Comparison of ENCODE assay signal across 15 cellular contexts in genomic region chr16:66984902-66985311, GRCh38. TPM values are rescaled to one million over a fixed set of nuclear protein-coding genes. Genes with fewer than 3 reads are reported as not detected.
DNase-seq lines count a peak whose midpoint lies in the region; ATAC-seq and TF ChIP-seq lines count a peak whose summit lies in the region.
"Had no signal": no experiment of that assay in that cellular context is flagged by ENCODE, and none has a peak within 500 bp of the region (broad histone marks: within the 10 kb centered on the region; RNA-seq: fewer than 3 reads in every experiment).

No MANE protein-coding gene starts in this region.

- no peaks in the 10 kb centered on the region for H3K27me3 ChIP-seq in naive thymus-derived CD4-positive, alpha-beta T cell (ENCODE audit: control insufficient read depth in 2 of 2, insufficient read depth in 2 of 2, low read length in 2 of 2)
- H3K27me3 ChIP-seq: right atrium auricular region, suprapubic skin had no signal

- H3K4me3 Mint-ChIP-seq in activated T-cell treated with anti-CD3 and anti-CD28 coated beads, Interleukin-2, amount 50 U/mL, for 24 hours: no peak overlapping the region
- H3K4me3 Mint-ChIP-seq in naive thymus-derived CD4-positive, alpha-beta T cell: peak overlapping the region in 4 of 10 donors; percentile 6 to 58 (median 22)
- no peak overlapping the region for H3K4me3 Mint-ChIP-seq in CD14-positive monocyte

- H3K4me1 Mint-ChIP-seq in activated T-cell treated with anti-CD3 and anti-CD28 coated beads, Interleukin-2, amount 50 U/mL, for 24 hours (ENCODE audit: low read depth): peaks cover 52% of the 10 kb centered on the region
- H3K4me1 Mint-ChIP-seq in naive thymus-derived CD4-positive, alpha-beta T cell: peaks cover 6 to 67% (median 17%) of the 10 kb centered on the region in 7 donors
- H3K4me1 Mint-ChIP-seq in CD14-positive monocyte: no peaks in the 10 kb centered on the region

- H3K4me3 ChIP-seq in naive thymus-derived CD4-positive, alpha-beta T cell (ENCODE audit: low read length): no peak overlapping the region
- H3K4me3 ChIP-seq: right atrium auricular region, suprapubic skin had no signal

- no peaks in the 10 kb centered on the region for H3K36me3 ChIP-seq in naive thymus-derived CD4-positive, alpha-beta T cell (ENCODE audit: control insufficient read depth in 2 of 3, insufficient read depth in 3 of 3, low read length in 3 of 3)
- H3K36me3 ChIP-seq: right atrium auricular region, suprapubic skin had no signal

- H3K4me1 ChIP-seq in naive thymus-derived CD4-positive, alpha-beta T cell (ENCODE audit: control insufficient read depth in 2 of 2, insufficient read depth in 2 of 2, low read length in 2 of 2): peaks cover 17 to 18% of the 10 kb centered on the region in 2 donors
- H3K4me1 ChIP-seq: right atrium auricular region had no signal

- H3K36me3 Mint-ChIP-seq in activated T-cell treated with anti-CD3 and anti-CD28 coated beads, Interleukin-2, amount 50 U/mL, for 24 hours (ENCODE audit: low read depth): peaks cover 2% of the 10 kb centered on the region
- H3K36me3 Mint-ChIP-seq in naive thymus-derived CD4-positive, alpha-beta T cell: peaks cover 0 to 18% (median 0%) of the 10 kb centered on the region in 5 donors
- no peaks in the 10 kb centered on the region for H3K36me3 Mint-ChIP-seq in CD14-positive monocyte

- CTCF ChIA-PET in naive thymus-derived CD4-positive, alpha-beta T cell (lab: Charles Lee): interaction anchor here (1.0 to 1.5 kb wide), 2 partner anchors 9 to 167 kb away, joined by 3 to 5 read pairs; no protein-coding TSS in a partner anchor

- no peak for TF ChIP-seq CTCF in CD14-positive monocyte (IDR thresholded peaks at IDR 0.05)

- peak; percentile 26 for ATAC-seq in naive thymus-derived CD4-positive, alpha-beta T cell
- ATAC-seq in HG03095 (IDR thresholded peaks at IDR 0.05; ENCODE audit: unreplicated experiment) (no peak), GM21576 (IDR thresholded peaks at IDR 0.05; ENCODE audit: unreplicated experiment) (no peak)

- H3K9me3 Mint-ChIP-seq in activated T-cell treated with anti-CD3 and anti-CD28 coated beads, Interleukin-2, amount 50 U/mL, for 24 hours: no peaks in the 10 kb centered on the region
- H3K9me3 Mint-ChIP-seq in naive thymus-derived CD4-positive, alpha-beta T cell: peaks cover 0 to 1% (median 0%) of the 10 kb centered on the region in 11 donors
- H3K9me3 Mint-ChIP-seq in CD14-positive monocyte: no peaks in the 10 kb centered on the region

- no peaks in the 10 kb centered on the region for H3K27me3 Mint-ChIP-seq in activated T-cell treated with anti-CD3 and anti-CD28 coated beads, Interleukin-2, amount 50 U/mL, for 24 hours
- no peaks in the 10 kb centered on the region for H3K27me3 Mint-ChIP-seq in naive thymus-derived CD4-positive, alpha-beta T cell
- peaks cover 5 to 6% (median 6%) of the 10 kb centered on the region in 3 donors for H3K27me3 Mint-ChIP-seq in CD14-positive monocyte (ENCODE audit: low read depth in 3 of 3)

- no peaks in the 10 kb centered on the region for H3K9me3 ChIP-seq in naive thymus-derived CD4-positive, alpha-beta T cell (ENCODE audit: control insufficient read depth in 2 of 3, low read length in 3 of 3)
- H3K9me3 ChIP-seq: right atrium auricular region, suprapubic skin had no signal

- POLR2A ChIA-PET in naive thymus-derived CD4-positive, alpha-beta T cell (lab: Charles Lee): interaction anchor here (1.6 kb wide), 1 partner anchor 44 kb away, joined by 4 read pairs; the partner anchor contains the start of gene CBFB

- intact Hi-C loops in naive thymus-derived CD4-positive, alpha-beta T cell (cut with micrococcal nuclease): loop anchor here in 1 of 2 donors (1.0 to 2.0 kb wide), 2 partner anchors 15 to 174 kb away; partner anchors contain the start of genes FBXL8 and TRADD
- intact Hi-C loops in CD14-positive monocyte (cut with micrococcal nuclease): no loop called here

- H3K27ac Mint-ChIP-seq in activated T-cell treated with anti-CD3 and anti-CD28 coated beads, Interleukin-2, amount 50 U/mL, for 24 hours: peak overlapping the region; percentile 100
- H3K27ac Mint-ChIP-seq in naive thymus-derived CD4-positive, alpha-beta T cell: peak overlapping the region; percentile 48 to 98 (median 83)
- H3K27ac Mint-ChIP-seq in CD14-positive monocyte: no peak overlapping the region

- H3K27ac ChIP-seq in naive thymus-derived CD4-positive, alpha-beta T cell (ENCODE audit: low read depth, low read length): peak overlapping the region; percentile 53
- H3K27ac ChIP-seq: right atrium auricular region, suprapubic skin had no signal

- peak; percentile 62 for DNase-seq in activated CD4-positive, CD25-positive, alpha-beta regulatory T cell treated with anti-CD3 and anti-CD28 coated beads, Interleukin-2, amount 50 U/mL, for 72 hours
- DNase-seq in activated T-cell treated with anti-CD3 and anti-CD28 coated beads, Interleukin-2, amount 50 U/mL, for 24 hours: peak; percentile 81
- DNase-seq in naive thymus-derived CD4-positive, alpha-beta T cell: peak in 1 of 9 donors; percentile 70
- DNase-seq in stimulated activated CD8-positive, alpha-beta memory T cell treated with anti-CD3 and anti-CD28 coated beads, Interleukin-7, amount 100 ng/mL, for 4 hours (ENCODE audit: low read depth in 2 of 2): peak; percentile 55 to 68
- no peak for DNase-seq in CD14-positive monocyte (ENCODE audit: low spot score)
- DNase-seq in NCI-H774 (lab: John Stamatoyannopoulos, UW): no peak
- DNase-seq: GOT3, kidney glomerular epithelial cell, NCI-H1105 treated with DMSO at 0.1 percent for 48 hours, NCI-H526, SHP77 had no signal

RNA-seq across cellular contexts. Expression of gene CES4A, which starts 3.5 kb away (rescaled TPM):
- 10 to 100 TPM; 17.2 to 53.8 (median 20.8) TPM for total RNA-seq in naive thymus-derived CD4-positive, alpha-beta T cell
- polyA plus RNA-seq in naive thymus-derived CD4-positive, alpha-beta T cell: 1 to 10 TPM; 5.1 to 7.6 TPM
- 1 to 10 TPM; 3.3 to 4.1 TPM for polyA plus RNA-seq in CD14-positive monocyte

RNA-seq across cellular contexts. Expression of gene CES3, which starts 23.8 kb away (rescaled TPM):
- total RNA-seq in naive thymus-derived CD4-positive, alpha-beta T cell: 10 to 100 TPM in 1 of 5 experiments, under 1 TPM in 3, not detected in 1; 0.32 to 11.5 (median 0.77) TPM
- polyA plus RNA-seq in naive thymus-derived CD4-positive, alpha-beta T cell: not detected
- not detected for polyA plus RNA-seq in CD14-positive monocyte

RNA-seq across cellular contexts. Expression of gene CBFB, which starts 44.0 kb away (rescaled TPM):
- 100 to 1,000 TPM in 1 of 5 experiments, 10 to 100 TPM in 4; 75.4 to 223 (median 94.4) TPM for total RNA-seq in naive thymus-derived CD4-positive, alpha-beta T cell
- 10 to 100 TPM; 53.2 to 56.3 TPM for polyA plus RNA-seq in naive thymus-derived CD4-positive, alpha-beta T cell
- polyA plus RNA-seq in CD14-positive monocyte: 10 to 100 TPM; 28.3 to 45.4 TPM

RNA-seq across cellular contexts. Expression of gene CES2, which starts 49.6 kb away (rescaled TPM):
- total RNA-seq in naive thymus-derived CD4-positive, alpha-beta T cell: 10 to 100 TPM; 40.5 to 64.7 (median 55.3) TPM
- 10 to 100 TPM; 29.2 to 43.6 TPM for polyA plus RNA-seq in naive thymus-derived CD4-positive, alpha-beta T cell
- polyA plus RNA-seq in CD14-positive monocyte: 10 to 100 TPM; 14.0 to 23.2 TPM

RNA-seq across cellular contexts. Expression of gene CIAO2B, which starts 50.7 kb away (rescaled TPM):
- 100 to 1,000 TPM in 1 of 5 experiments, 10 to 100 TPM in 4; 47.0 to 116 (median 58.5) TPM for total RNA-seq in naive thymus-derived CD4-positive, alpha-beta T cell
- 10 to 100 TPM; 89.0 to 93.4 TPM for polyA plus RNA-seq in naive thymus-derived CD4-positive, alpha-beta T cell
- polyA plus RNA-seq in CD14-positive monocyte: 100 to 1,000 TPM; 121 to 132 TPM

Comparison
In these comparisons a context has a peak if more than half of its experiments do, and no peak if none do; other contexts are left out.
1. DNase-seq: peak in activated CD4-positive, CD25-positive, alpha-beta regulatory T cell treated with anti-CD3 and anti-CD28 coated beads, Interleukin-2, amount 50 U/mL, for 72 hours (single experiment), activated T-cell treated with anti-CD3 and anti-CD28 coated beads, Interleukin-2, amount 50 U/mL, for 24 hours (single experiment) and stimulated activated CD8-positive, alpha-beta memory T cell treated with anti-CD3 and anti-CD28 coated beads, Interleukin-7, amount 100 ng/mL, for 4 hours (2 of 2); none in CD14-positive monocyte (single experiment) and NCI-H774 (single experiment).
2. H3K27ac Mint-ChIP-seq: peak in activated T-cell treated with anti-CD3 and anti-CD28 coated beads, Interleukin-2, amount 50 U/mL, for 24 hours (single experiment) and naive thymus-derived CD4-positive, alpha-beta T cell (9 of 9); none in CD14-positive monocyte (0 of 7).